ENCODE assay signal across 24 cellular contexts in genomic region chr5:84229045-84229444, GRCh38.
A peak's percentile ranks its signal among the peaks of the same experiment; 100 is the strongest.
DNase-seq lines count a peak whose midpoint lies in the region; ATAC-seq and TF ChIP-seq lines count a peak whose summit lies in the region.
"Had no signal": no experiment of that assay in that cellular context is flagged by ENCODE, and none has a peak within 500 bp of the region (broad histone marks: within the 10 kb centered on the region; RNA-seq: fewer than 3 reads in every experiment).

No MANE protein-coding gene starts in this region.

- H3K36me3 ChIP-seq in HCT116 (ENCODE audit: control insufficient read depth in 1 of 2, insufficient read depth in 2 of 2, low read length in 2 of 2), result no peaks in the 10 kb centered on the region
- H3K36me3 ChIP-seq: BLaER1 had no signal

- H2AFZ ChIP-seq in HCT116 (ENCODE audit: low read depth, low read length, poor library complexity, severe bottlenecking), result peak overlapping the region; percentile 32

- no peak overlapping the region for H3K4me3 ChIP-seq in HCT116 (replicated peaks in 1 of 2; ENCODE audit: low read depth in 1 of 2, low read length in 2 of 2)
- H3K4me3 ChIP-seq: A549, BLaER1, GM12878 had no signal

- no peak overlapping the region for H3K27ac ChIP-seq in HCT116 (ENCODE audit: low read depth, low read length)
- H3K27ac ChIP-seq: A549, BLaER1 had no signal

- TF ChIP-seq POLR2A in HCT116 (IDR thresholded peaks at IDR 0.05; ENCODE audit: borderline replicate concordance, extremely low read depth, insufficient read depth, insufficient read length), result no peak

- H3K4me1 ChIP-seq in HCT116 (ENCODE audit: control insufficient read depth in 1 of 2, insufficient read depth in 2 of 2, low read length in 2 of 2), result no peaks in the 10 kb centered on the region
- H3K4me1 ChIP-seq: A549, BLaER1 had no signal

- peak overlapping the region; percentile 78 for H3K27ac Mint-ChIP-seq in nephron progenitor cell
- no peak overlapping the region for H3K27ac Mint-ChIP-seq in type B pancreatic cell
- H3K27ac Mint-ChIP-seq: B cell; CD14-positive monocyte; CD4-positive, alpha-beta memory T cell; CD4-positive, CD25-positive, alpha-beta regulatory T cell; CD8-positive, alpha-beta memory T cell had no signal

- H3K27me3 Mint-ChIP-seq in nephron progenitor cell (ENCODE audit: low read depth, poor library complexity), result no peaks in the 10 kb centered on the region
- no peaks in the 10 kb centered on the region for H3K27me3 Mint-ChIP-seq in type B pancreatic cell
- H3K27me3 Mint-ChIP-seq: B cell; CD4-positive, alpha-beta memory T cell; CD4-positive, CD25-positive, alpha-beta regulatory T cell; CD8-positive, alpha-beta memory T cell had no signal

- no peaks in the 10 kb centered on the region for H3K9me2 ChIP-seq in HCT116 (ENCODE audit: insufficient read depth)

- no peaks in the 10 kb centered on the region for H3K9me3 ChIP-seq in HCT116 (ENCODE audit: control insufficient read depth in 1 of 2, insufficient read depth in 1 of 2, low read depth in 1 of 2, low read length in 2 of 2)
- H3K9me3 ChIP-seq: A549, BLaER1 had no signal

- no peaks in the 10 kb centered on the region for H3K79me2 ChIP-seq in HCT116 (ENCODE audit: insufficient read depth, low read length)

- POLR2A ChIA-PET in HCT116 (lab: Charles Lee), result no interaction called here

- RAD21 ChIA-PET in HCT116 (lab: Charles Lee; ENCODE audit: low non-redundant PET in 1 of 2, low total read pairs in 2 of 2, uncharacterized antibody in 2 of 2, unreplicated experiment in 2 of 2), result no interaction called here

- H3K4me2 ChIP-seq in HCT116 (ENCODE audit: low read length), result no peak overlapping the region
- H3K4me2 ChIP-seq: A549, BLaER1 had no signal

- H3K4me1 Mint-ChIP-seq in nephron progenitor cell (no peaks in the 10 kb centered on the region), type B pancreatic cell (ENCODE audit: unreplicated experiment) (no peaks in the 10 kb centered on the region)
- H3K4me1 Mint-ChIP-seq: B cell; CD14-positive monocyte; CD4-positive, alpha-beta memory T cell; CD4-positive, CD25-positive, alpha-beta regulatory T cell; CD8-positive, alpha-beta memory T cell had no signal

- H3K9me3 Mint-ChIP-seq in nephron progenitor cell, result no peaks in the 10 kb centered on the region
- no peaks in the 10 kb centered on the region for H3K9me3 Mint-ChIP-seq in type B pancreatic cell

- no TSS peak for BruUV-seq in HCT116 (replicated peaks; lab: Mats Ljungman, UMichigan)

- intact Hi-C loops in HCT116 (cut with micrococcal nuclease), result no loop called here

- TF ChIP-seq CTCF in HCT116 (IDR thresholded peaks at IDR 0.05 in 2 of 3, conservative IDR thresholded peaks at IDR 0.05 in 1 of 3; ENCODE audit: borderline replicate concordance in 1 of 3, insufficient read depth in 1 of 3, low read depth in 2 of 3, low read length in 2 of 3), result no peak
- no peak for TF ChIP-seq CTCF in nephron progenitor cell (IDR thresholded peaks at IDR 0.05)
- TF ChIP-seq CTCF in type B pancreatic cell (conservative IDR thresholded peaks at IDR 0.05), result no peak

- no peak for ATAC-seq in HCT116
- peak; percentile 46; the same call in 1 of the 3 replicates for ATAC-seq in SK-N-SH treated with all-trans-retinoic acid at 6 μM for 48 hours
- ATAC-seq in HG02763 (IDR thresholded peaks at IDR 0.05; ENCODE audit: unreplicated experiment), result no peak
- ATAC-seq in HG03280 (IDR thresholded peaks at IDR 0.05; ENCODE audit: unreplicated experiment), result no peak
- ATAC-seq: A549 had no signal

- H3K27me3 ChIP-seq in HCT116 (ENCODE audit: insufficient read depth, low read length), result no peaks in the 10 kb centered on the region
- H3K27me3 ChIP-seq: BLaER1 had no signal

- H3K9ac ChIP-seq in HCT116 (ENCODE audit: low read length), result no peak overlapping the region
- H3K9ac ChIP-seq: BLaER1 had no signal

- H3K4me3 Mint-ChIP-seq in nephron progenitor cell (no peak overlapping the region), type B pancreatic cell (no peak overlapping the region)
- H3K4me3 Mint-ChIP-seq: B cell; CD14-positive monocyte; CD4-positive, alpha-beta memory T cell; CD4-positive, CD25-positive, alpha-beta regulatory T cell; CD8-positive, alpha-beta memory T cell had no signal

- TF ChIP-seq RAD21 in HCT116 (IDR thresholded peaks at IDR 0.05; ENCODE audit: low read depth), result no peak

- H3K36me3 Mint-ChIP-seq in nephron progenitor cell (ENCODE audit: low read depth), result no peaks in the 10 kb centered on the region
- no peaks in the 10 kb centered on the region for H3K36me3 Mint-ChIP-seq in type B pancreatic cell
- H3K36me3 Mint-ChIP-seq: CD14-positive monocyte; CD4-positive, alpha-beta memory T cell; CD4-positive, CD25-positive, alpha-beta regulatory T cell; CD8-positive, alpha-beta memory T cell had no signal

- no peak for DNase-seq in HCT116 (ENCODE audit: low read depth, low spot score)
- no peak for DNase-seq in nephron progenitor cell
- no peak for DNase-seq in type B pancreatic cell (ENCODE audit: extremely low spot score, unreplicated experiment)
- no peak for DNase-seq in NCI-H748 treated with DMSO at 0.1 percent for 48 hours (lab: John Stamatoyannopoulos, UW)
- DNase-seq: AML-193; C1 segment of cervical spinal cord; CD4-positive, CD25-positive, alpha-beta regulatory T cell; CD8-positive, alpha-beta memory T cell; COR-L47; DMS 273 treated with DMSO at 0.1 percent for 48 hours; DMS153; DMS79; DND-41; EL; GDM1 had no signal

- no peaks in the 10 kb centered on the region for H4K20me1 ChIP-seq in HCT116 (ENCODE audit: insufficient read depth)
- H4K20me1 ChIP-seq: BLaER1 had no signal

- CTCF ChIA-PET in HCT116 (lab: Charles Lee), result no interaction called here

TF ChIP-seq in HCT116, 20 proteins besides CTCF, POLR2A, EP300 and RAD21 (continues in another document):
- TF ChIP-seq CEBPB (IDR thresholded peaks at IDR 0.05; ENCODE audit: low read depth) (no peak), ZFX (IDR thresholded peaks at IDR 0.05) (no peak), SP1 (IDR thresholded peaks at IDR 0.05; ENCODE audit: low read depth) (no peak), TCF7L2 (IDR thresholded peaks at IDR 0.05; ENCODE audit: borderline replicate concordance, extremely low read depth, insufficient read depth, insufficient read length) (no peak), FOSL1 (IDR thresholded peaks at IDR 0.05; ENCODE audit: low read depth) (no peak), SIN3A (IDR thresholded peaks at IDR 0.05; ENCODE audit: low read depth) (no peak), POLR2AphosphoS5 (IDR thresholded peaks at IDR 0.05; ENCODE audit: low read depth, low read length) (no peak), JUND (IDR thresholded peaks at IDR 0.05) (no peak), ELF1 (IDR thresholded peaks at IDR 0.05; ENCODE audit: borderline replicate concordance, low read depth) (no peak), EZH2 (IDR thresholded peaks at IDR 0.05) (no peak)

TF ChIP-seq in SK-N-SH treated with all-trans-retinoic acid at 6 μM for 48 hours, 23 proteins besides CTCF, POLR2A, EP300 and RAD21 (continues in another document):
- TF ChIP-seq CREB5 (CRISPR knock-in tag; IDR thresholded peaks at IDR 0.05; ENCODE audit: low read depth) (no peak), CSRNP3 (CRISPR knock-in tag; IDR thresholded peaks at IDR 0.05) (no peak), PPARA (CRISPR knock-in tag; IDR thresholded peaks at IDR 0.05; ENCODE audit: borderline replicate concordance) (no peak), SNAI2 (CRISPR knock-in tag; IDR thresholded peaks at IDR 0.05) (no peak), ZC3H10 (CRISPR knock-in tag; IDR thresholded peaks at IDR 0.05) (no peak), ZNF70 (CRISPR knock-in tag; IDR thresholded peaks at IDR 0.05) (no peak), OSR1 (CRISPR knock-in tag; IDR thresholded peaks at IDR 0.05) (no peak), PATZ1 (CRISPR knock-in tag; IDR thresholded peaks at IDR 0.05; ENCODE audit: borderline replicate concordance) (no peak), ZNF8 (CRISPR knock-in tag; IDR thresholded peaks at IDR 0.05) (no peak), ZFP30 (CRISPR knock-in tag; IDR thresholded peaks at IDR 0.05) (no peak), TCF4 (CRISPR knock-in tag; IDR thresholded peaks at IDR 0.05; ENCODE audit: borderline replicate concordance) (no peak; the same call in 1 of the 2 replicates)
